ENCODE assay signal across 8 cellular contexts in genomic region chr3:196026059-196026458, GRCh38. TPM values are rescaled to one million over a fixed set of nuclear protein-coding genes. Genes with fewer than 3 reads are reported as not detected.
DNase-seq lines count a peak whose midpoint lies in the region; TF ChIP-seq lines count a peak whose summit lies in the region.
"Not testable (repeated sequence)": the region's sequence is repeated elsewhere in the genome, so short reads cannot be mapped to it uniquely, and the experiment has no call there.

No MANE protein-coding gene starts in this region.

- CTCF ChIA-PET in AG04449 (lab: Yijun Ruan, JAX) (interaction anchor here (0.7 to 2.8 kb wide), 5 partner anchors 168 to 493 kb away, joined by 3 to 8 read pairs (median 6); no protein-coding TSS in a partner anchor), RWPE1 (lab: Yijun Ruan, JAX) (interaction anchor here (0.6 to 1.4 kb wide), 5 partner anchors 11 to 715 kb away, joined by 3 to 6 read pairs (median 4); no protein-coding TSS in a partner anchor)

- not testable (repeated sequence) for DNase-seq in AG04449 (ENCODE audit: low read depth, low spot score); GM12864 (ENCODE audit: low read depth); RWPE1 (ENCODE audit: low spot score); osteoblast (ENCODE audit: insufficient read length, low spot score, missing footprints)
- peak; percentile 35 for DNase-seq in HT1080 (ENCODE audit: low read depth)
- peak; percentile 11 for DNase-seq in fibroblast of pulmonary artery (ENCODE audit: low read depth)
- DNase-seq in islet precursor cell, result peak; percentile 67

- POLR2A ChIA-PET in AG04449 (lab: Yijun Ruan, JAX); RWPE1 (lab: Yijun Ruan, JAX; ENCODE audit: low non-redundant PET): not testable (repeated sequence)

- not testable (repeated sequence) for H3K36me3 ChIP-seq in osteoblast (ENCODE audit: insufficient read depth, low read length)

- H3K36me3 Mint-ChIP-seq in brain, result not testable (repeated sequence)

- not testable (repeated sequence) for H3K27ac Mint-ChIP-seq in brain

- H3K4me2 ChIP-seq in osteoblast (ENCODE audit: insufficient read depth, low read length), result not testable (repeated sequence)

- H3K79me2 ChIP-seq in osteoblast (ENCODE audit: insufficient read depth, low read length), result not testable (repeated sequence)

- H3K4me3 Mint-ChIP-seq in brain, result not testable (repeated sequence)

- H3K4me1 Mint-ChIP-seq in brain, result not testable (repeated sequence)

- not testable (repeated sequence) for H3K9me3 ChIP-seq in osteoblast (ENCODE audit: low read depth, low read length)

- peaks cover 13% of the 10 kb centered on the region for H3K27me3 Mint-ChIP-seq in brain

- not testable (repeated sequence) for H4K20me1 ChIP-seq in osteoblast (ENCODE audit: insufficient read depth, low read length)

- not testable (repeated sequence) for H3K4me1 ChIP-seq in osteoblast (ENCODE audit: insufficient read depth, low read length)

- H3K4me3 ChIP-seq in AG04449 (ENCODE audit: low read depth, low read length); GM12864 (ENCODE audit: low read depth, low read length); fibroblast of pulmonary artery (replicated peaks; ENCODE audit: low read depth, low read length); osteoblast (ENCODE audit: insufficient read depth, low read length): not testable (repeated sequence)

- not testable (repeated sequence) for H3K27ac ChIP-seq in RWPE1; osteoblast (ENCODE audit: low read depth, low read length)

- peaks cover 13% of the 10 kb centered on the region for H3K27me3 ChIP-seq in osteoblast (ENCODE audit: insufficient read depth, low read length)

- peak; percentile 50 for TF ChIP-seq CTCF in AG04449 (IDR thresholded peaks at IDR 0.05; ENCODE audit: insufficient read depth, low read length, missing control alignments)
- peak; percentile 6 for TF ChIP-seq CTCF in GM12864 (IDR thresholded peaks at IDR 0.05; ENCODE audit: low read depth, low read length, missing control alignments)
- TF ChIP-seq CTCF in RWPE1 (conservative IDR thresholded peaks at IDR 0.05; ENCODE audit: low read depth), result peak; percentile 41
- peak; percentile 28 to 33 for TF ChIP-seq CTCF in brain (conservative IDR thresholded peaks at IDR 0.05)
- peak; percentile 40 for TF ChIP-seq CTCF in fibroblast of pulmonary artery (IDR thresholded peaks at IDR 0.05; ENCODE audit: low read length, missing control alignments)
- peak; percentile 46 for TF ChIP-seq CTCF in osteoblast (IDR thresholded peaks at IDR 0.05; ENCODE audit: extremely low read depth, low read depth, low read length)

- H3K9me3 Mint-ChIP-seq in brain, result peaks cover 0 to 15% (median 10%) of the 10 kb centered on the region in 5 experiments

- H2AFZ ChIP-seq in osteoblast (ENCODE audit: low read length), result not testable (repeated sequence)

RNA-seq across cellular contexts. Expression of gene TFRC, which starts 55.8 kb away (rescaled TPM):
- 408 and 410 TPM in 2 replicates for total RNA-seq in HT1080 (2014; rRNA removed; shearing (Covaris generic))
- polyA plus RNA-seq in HT1080 (2015; cell fraction: cytosol; rRNA removed), result 175 and 181 TPM in 2 replicates
- 611 and 808 TPM in 2 replicates for polyA plus RNA-seq in HT1080 (2015; cell fraction: nucleus; rRNA removed)
- 9.8 TPM for polyA plus RNA-seq in brain (ENCODE audit: insufficient read depth, low read depth, low replicate concordance)
- total RNA-seq in osteoblast, result 118 and 139 TPM in 2 replicates
